19 cellular contexts compared by ENCODE assay signal in genomic region chr10:12869427-12869826, GRCh38.
"Had no signal": no experiment of that assay in that cellular context is flagged by ENCODE, and none has a peak within 500 bp of the region (broad histone marks: within the 10 kb centered on the region; RNA-seq: fewer than 3 reads in every experiment).

No MANE protein-coding gene starts in this region.

- DNase-seq: activated CD4-positive, alpha-beta T cell treated with anti-CD3 and anti-CD28 coated beads, Interleukin-2, amount 50 U/mL, for 48 hours; activated CD8-positive, alpha-beta memory T cell treated with anti-CD3 and anti-CD28 coated beads, Interleukin-2, amount 10 ng/mL, durations not matched to agents 7 days and 5 days; activated naive CD4-positive, alpha-beta T cell treated with anti-CD3 and anti-CD28 coated beads for 36 hours; activated naive CD8-positive, alpha-beta T cell treated with anti-CD3 and anti-CD28 coated beads, Interleukin-2, amount 50 U/mL, for 24 hours; activated T-cell treated with anti-CD3 and anti-CD28 coated beads, Interleukin-2, amount 50 U/mL, for 1 hour; central memory CD4-positive, alpha-beta T cell; glutamatergic neuron; mesendoderm; natural killer cell; small intestine; stimulated activated CD4-positive, alpha-beta T cell treated with anti-CD3 and anti-CD28 coated beads, Interleukin-4, amount 100 ng/mL, for 24 hours; stimulated activated naive CD4-positive, alpha-beta T cell; T-helper 9 cell; transverse colon had no signal

- H3K4me3 ChIP-seq: ascending aorta, coronary artery, transverse colon had no signal

- ATAC-seq: activated CD8-positive, alpha-beta memory T cell treated with anti-CD3 and anti-CD28 coated beads, Interleukin-2, amount 10 ng/mL, durations not matched to agents 7 days and 5 days; activated naive CD8-positive, alpha-beta T cell treated with anti-CD3 and anti-CD28 coated beads, Interleukin-2, amount 50 U/mL, for 24 hours; esophagus mucosa; natural killer cell had no signal

- H3K27ac ChIP-seq: ascending aorta, coronary artery, neutrophil, transverse colon, VCaP had no signal
